27 cellular contexts compared by ENCODE assay signal in genomic region chr9:127527560-127528268, GRCh38.
DNase-seq lines count a peak whose midpoint lies in the region; ATAC-seq, FAIRE-seq and TF ChIP-seq lines count a peak whose summit lies in the region.
"Had no signal": no experiment of that assay in that cellular context is flagged by ENCODE, and none has a peak within 500 bp of the region (broad histone marks: within the 10 kb centered on the region; RNA-seq: fewer than 3 reads in every experiment).

No MANE protein-coding gene starts in this region.

- no peak overlapping the region for H3K4me2 ChIP-seq in HepG2 (ENCODE audit: low read depth, low read length)
- H3K4me2 ChIP-seq in trophoblast cell (ENCODE audit: low read length): no peak overlapping the region
- H3K4me2 ChIP-seq: hepatocyte, PC-9 had no signal

- no peak overlapping the region for H3K4ac ChIP-seq in trophoblast cell (ENCODE audit: low read depth, low read length)

- no peak overlapping the region for H2BK5ac ChIP-seq in trophoblast cell (ENCODE audit: low read depth, low read length, poor library complexity)

- TF ChIP-seq EP300 in HepG2 (IDR thresholded peaks at IDR 0.05; ENCODE audit: low read depth in 2 of 2, low read length in 2 of 2) (no peak), HepG2 (CRISPR knock-in tag; IDR thresholded peaks at IDR 0.05; ENCODE audit: borderline replicate concordance) (no peak)

- H3K27ac Mint-ChIP-seq in activated naive CD4-positive, alpha-beta T cell treated with anti-CD3 and anti-CD28 coated beads, Interleukin-2, amount 10 ng/mL, durations not matched to agents 7 days and 5 days: no peak overlapping the region
- H3K27ac Mint-ChIP-seq in nephron progenitor cell: no peak overlapping the region
- H3K27ac Mint-ChIP-seq: activated T-helper 2 cell treated with anti-CD3 and anti-CD28 coated beads, Interferon-gamma antibody, Interleukin-2, Interleukin-4, amounts not matched to agents 10 μg/mL and 5 μg/mL and 100 μg/mL, durations not matched to agents 14 hours and 24 hours and 36 hours had no signal

- H3K36me3 ChIP-seq in HepG2 (replicated peaks in 1 of 2; ENCODE audit: control insufficient read depth in 1 of 2, insufficient read depth in 2 of 2, low read length in 2 of 2): peaks cover 15 to 60% of the 10 kb centered on the region in 2 experiments
- H3K36me3 ChIP-seq in right lobe of liver: peaks cover 0 to 2% (median 0%) of the 10 kb centered on the region in 4 donors
- H3K36me3 ChIP-seq in trophoblast cell (ENCODE audit: control insufficient read depth in 1 of 2, insufficient read depth in 2 of 2, low read length in 2 of 2): peaks cover 50 to 56% of the 10 kb centered on the region in 2 experiments
- H3K36me3 ChIP-seq: neutrophil had no signal

- peak overlapping the region; percentile 0 for H3K14ac ChIP-seq in trophoblast cell (ENCODE audit: low read length)

- POLR2A ChIA-PET in HepG2 (lab: Yijun Ruan, JAX): no interaction called here

- H4K12ac ChIP-seq in trophoblast cell (ENCODE audit: low read depth, low read length): no peak overlapping the region

- H3K4me1 ChIP-seq in HepG2 (ENCODE audit: insufficient read depth, low read length) (no peaks in the 10 kb centered on the region), right lobe of liver (no peaks in the 10 kb centered on the region), trophoblast cell (ENCODE audit: control insufficient read depth in 1 of 2, insufficient read depth in 2 of 2, low read length in 2 of 2) (peaks cover 35 to 45% of the 10 kb centered on the region in 2 experiments)

- intact Hi-C loops in HepG2 (cut with micrococcal nuclease; ENCODE audit: unreplicated experiment) (no loop called here), right lobe of liver (cut with DNase I) (no loop called here)

- no peak for FAIRE-seq in HepG2 (lab: Jason Lieb, UNC)
- FAIRE-seq: GM12892 had no signal

- H3K4me3 ChIP-seq in HepG2 (replicated peaks in 1 of 3; ENCODE audit: insufficient read depth in 1 of 3, low read depth in 2 of 3, low read length in 3 of 3) (no peak overlapping the region), right lobe of liver (no peak overlapping the region), trophoblast cell (ENCODE audit: low read depth, low read length) (no peak overlapping the region)
- H3K4me3 ChIP-seq: BLaER1 treated with 17β-estradiol and CSF1 and Interleukin-3, amounts not matched to agents 10 nM and 100 nM; body of pancreas; coronary artery; hepatocyte; left lung; mucosa of descending colon; PC-9; SJSA1 had no signal

- no peaks in the 10 kb centered on the region for H3K79me2 ChIP-seq in HepG2 (ENCODE audit: insufficient read depth, low read length)
- H3K79me2 ChIP-seq in trophoblast cell (ENCODE audit: control insufficient read depth, insufficient read depth, low read length, poor library complexity): peaks cover 10% of the 10 kb centered on the region

- BruUV-seq in HepG2 (replicated peaks; lab: Mats Ljungman, UMichigan): no TSS peak

- H3K27me3 ChIP-seq in HepG2 (ENCODE audit: control insufficient read depth in 1 of 2, insufficient read depth in 2 of 2, low read length in 2 of 2) (no peaks in the 10 kb centered on the region), right lobe of liver (no peaks in the 10 kb centered on the region), trophoblast cell (ENCODE audit: insufficient read depth, low read length) (no peaks in the 10 kb centered on the region)
- H3K27me3 ChIP-seq: BLaER1 treated with 17β-estradiol and CSF1 and Interleukin-3, amounts not matched to agents 10 nM and 100 nM; body of pancreas; hepatocyte; left lung; neutrophil; SJSA1 had no signal

- no peak overlapping the region for H3K4me3 Mint-ChIP-seq in activated naive CD4-positive, alpha-beta T cell treated with anti-CD3 and anti-CD28 coated beads, Interleukin-2, amount 10 ng/mL, durations not matched to agents 7 days and 5 days
- no peak overlapping the region for H3K4me3 Mint-ChIP-seq in nephron progenitor cell
- H3K4me3 Mint-ChIP-seq: immature natural killer cell had no signal

- peak overlapping the region; percentile 25 for H4K8ac ChIP-seq in trophoblast cell (ENCODE audit: low read depth, low read length)

- H3K9ac ChIP-seq in HepG2 (ENCODE audit: insufficient read depth, low read depth, low read length) (no peak overlapping the region), trophoblast cell (ENCODE audit: low read length) (no peak overlapping the region)

- no peaks in the 10 kb centered on the region for H3K27me3 Mint-ChIP-seq in activated naive CD4-positive, alpha-beta T cell treated with anti-CD3 and anti-CD28 coated beads, Interleukin-2, amount 10 ng/mL, durations not matched to agents 7 days and 5 days
- H3K27me3 Mint-ChIP-seq in nephron progenitor cell (ENCODE audit: low read depth, poor library complexity): no peaks in the 10 kb centered on the region

- H3K23ac ChIP-seq in trophoblast cell (ENCODE audit: low read length): no peak overlapping the region

- peaks cover 62% of the 10 kb centered on the region for H3K36me3 Mint-ChIP-seq in activated naive CD4-positive, alpha-beta T cell treated with anti-CD3 and anti-CD28 coated beads, Interleukin-2, amount 10 ng/mL, durations not matched to agents 7 days and 5 days
- H3K36me3 Mint-ChIP-seq in nephron progenitor cell (ENCODE audit: low read depth): peaks cover 59% of the 10 kb centered on the region

- peak overlapping the region; percentile 72 for H2AK5ac ChIP-seq in trophoblast cell (ENCODE audit: low read length)

- H4K91ac ChIP-seq in trophoblast cell (ENCODE audit: low read depth, low read length): peak overlapping the region; percentile 41

- peak overlapping the region; percentile 20 for H3K18ac ChIP-seq in trophoblast cell (ENCODE audit: low read length)

- peak overlapping the region; percentile 34 for H2BK12ac ChIP-seq in trophoblast cell (ENCODE audit: low read length)

- CTCF ChIA-PET in HepG2 (lab: Yijun Ruan, JAX; ENCODE audit: low intra/inter-chr PET ratio, low total read pairs): interaction anchor here (2.2 kb wide), 1 partner anchor 59 kb away, joined by 10 read pairs; no protein-coding TSS in a partner anchor
- CTCF ChIA-PET in activated naive CD4-positive, alpha-beta T cell treated with anti-CD3 and anti-CD28 coated beads, Interleukin-2, amount 10 ng/mL, durations not matched to agents 7 days and 5 days (lab: Charles Lee): interaction anchor here (1.0 to 1.5 kb wide), 3 partner anchors 55 to 58 kb away, joined by 3 read pairs; no protein-coding TSS in a partner anchor

- H4K20me1 ChIP-seq in HepG2 (ENCODE audit: insufficient read depth, low read length): no peaks in the 10 kb centered on the region

- no peak overlapping the region for H2AFZ ChIP-seq in HepG2 (ENCODE audit: low read length)
- H2AFZ ChIP-seq in trophoblast cell (ENCODE audit: insufficient read depth, low read length, poor library complexity): no peak overlapping the region
- H2AFZ ChIP-seq: hepatocyte, PC-9 had no signal

- TF ChIP-seq POLR2A in HepG2 (IDR thresholded peaks at IDR 0.05; ENCODE audit: insufficient read depth in 1 of 2, low read depth in 2 of 2, low read length in 2 of 2): no peak
- TF ChIP-seq POLR2A in right lobe of liver (IDR thresholded peaks at IDR 0.05): no peak

- DNase-seq in HepG2 (ENCODE audit: low spot score) (no peak), right lobe of liver (no peak), trophoblast cell (no peak), NOMO-1 treated with DMSO at 0.1 percent for 48 hours (lab: John Stamatoyannopoulos, UW; ENCODE audit: unreplicated experiment) (no peak), nephron progenitor cell (no peak)
- DNase-seq in activated naive CD4-positive, alpha-beta T cell treated with anti-CD3 and anti-CD28 coated beads, Interleukin-2, amount 10 ng/mL, durations not matched to agents 7 days and 5 days: no peak
- DNase-seq: activated CD4-positive, alpha-beta T cell treated with anti-CD3 and anti-CD28 coated beads, Interleukin-2, amount 50 U/mL, for 1 hour; activated CD8-positive, alpha-beta memory T cell treated with anti-CD3 and anti-CD28 coated beads, Interleukin-2, amount 50 U/mL, for 4 hours; body of pancreas; immature natural killer cell; NCI-H1092; NCI-H187 treated with DMSO at 0.1 percent for 48 hours; PC-9; stimulated activated CD4-positive, alpha-beta T cell treated with anti-CD3 and anti-CD28 coated beads, Interleukin-2, amount 100 ng/mL, for 48 hours; stimulated activated naive CD4-positive, alpha-beta T cell; T-helper 1 cell had no signal

- H3K9me3 ChIP-seq in HepG2 (ENCODE audit: low read length): peaks cover 23% of the 10 kb centered on the region
- H3K9me3 ChIP-seq in right lobe of liver: peaks cover 0 to 7% (median 0%) of the 10 kb centered on the region in 4 donors
- peaks cover 5% of the 10 kb centered on the region for H3K9me3 ChIP-seq in trophoblast cell (ENCODE audit: insufficient read depth, low read depth, low read length)

- WGBS in HepG2 (ENCODE audit: low lambda C conversion rate): 88% methylated on average over 13 of the region's 17 CpGs
- WGBS in right lobe of liver (ENCODE audit: insufficient coverage, low coverage, low lambda C conversion rate, missing lambda C conversion rate): 87% methylated on average over 5 of the region's 17 CpGs
- WGBS in trophoblast cell (ENCODE audit: extremely low coverage, insufficient coverage, insufficient read length): no CpG with 5 or more reads among the region's 17 CpGs

- no peak for TF ChIP-seq RAD21 in HepG2 (CRISPR knock-in tag; IDR thresholded peaks at IDR 0.05)

- TF ChIP-seq CTCF in HepG2 (CRISPR knock-in tag; IDR thresholded peaks at IDR 0.05) (no peak), right lobe of liver (IDR thresholded peaks at IDR 0.05) (no peak), nephron progenitor cell (IDR thresholded peaks at IDR 0.05) (no peak)

- H3K4me1 Mint-ChIP-seq in activated naive CD4-positive, alpha-beta T cell treated with anti-CD3 and anti-CD28 coated beads, Interleukin-2, amount 10 ng/mL, durations not matched to agents 7 days and 5 days: peaks cover 2% of the 10 kb centered on the region
- H3K4me1 Mint-ChIP-seq in nephron progenitor cell: peaks cover 34% of the 10 kb centered on the region
- H3K4me1 Mint-ChIP-seq: immature natural killer cell had no signal

- H3K79me1 ChIP-seq in trophoblast cell (ENCODE audit: low read length): peaks cover 37% of the 10 kb centered on the region

- no peak for ATAC-seq in HepG2
- ATAC-seq in right lobe of liver: no peak
- ATAC-seq in esophagus mucosa: peak; percentile 5
- ATAC-seq in HG02870 (IDR thresholded peaks at IDR 0.05; ENCODE audit: unreplicated experiment): no peak
- ATAC-seq: body of pancreas, left lung, mucosa of descending colon had no signal

- in situ Hi-C loops in HepG2 (cut with HindIII; ENCODE audit: extremely low pct_ligation_motif_present, low pct_unique_long_range_greater_than_20kb): no loop called here

- no peak overlapping the region for H2BK120ac ChIP-seq in trophoblast cell (ENCODE audit: insufficient read depth, low read length, poor library complexity)

- H3K27ac ChIP-seq in HepG2 (ENCODE audit: extremely low read length, insufficient read depth, low read length): no peak overlapping the region
- no peak overlapping the region for H3K27ac ChIP-seq in right lobe of liver
- H3K27ac ChIP-seq in trophoblast cell (ENCODE audit: low read depth, low read length): no peak overlapping the region
- H3K27ac ChIP-seq: hepatocyte, neutrophil, PC-9, SJSA1 had no signal

- H3K9me3 Mint-ChIP-seq in activated naive CD4-positive, alpha-beta T cell treated with anti-CD3 and anti-CD28 coated beads, Interleukin-2, amount 10 ng/mL, durations not matched to agents 7 days and 5 days: peaks cover 30% of the 10 kb centered on the region
- H3K9me3 Mint-ChIP-seq in nephron progenitor cell: peaks cover 39% of the 10 kb centered on the region
